ENCODE assay signal across 19 cellular contexts in genomic region chrX:2700405-2701320, GRCh38. TPM values are rescaled to one million over a fixed set of nuclear protein-coding genes. Genes with fewer than 3 reads are reported as not detected.
A peak's percentile ranks its signal among the peaks of the same experiment; 100 is the strongest.
DNase-seq lines count a peak whose midpoint lies in the region; ATAC-seq and TF ChIP-seq lines count a peak whose summit lies in the region.
"Had no signal": no experiment of that assay in that cellular context is flagged by ENCODE, and none has a peak within 500 bp of the region (broad histone marks: within the 10 kb centered on the region; RNA-seq: fewer than 3 reads in every experiment).

No MANE protein-coding gene starts in this region.

- H3K4me1 ChIP-seq in CD8-positive, alpha-beta T cell (ENCODE audit: insufficient read depth, low read length): peaks cover 81% of the 10 kb centered on the region
- peaks cover 55 to 97% of the 10 kb centered on the region in 2 donors for H3K4me1 ChIP-seq in naive thymus-derived CD4-positive, alpha-beta T cell (ENCODE audit: control insufficient read depth in 2 of 2, insufficient read depth in 2 of 2, low read length in 2 of 2)
- peaks cover 33% of the 10 kb centered on the region for H3K4me1 ChIP-seq in PC-3 (ENCODE audit: insufficient read depth, low read length)

- H3K36me3 Mint-ChIP-seq in activated CD4-positive, alpha-beta T cell treated with anti-CD3 and anti-CD28 coated beads for 36 hours (ENCODE audit: low read depth): peaks cover 79% of the 10 kb centered on the region
- H3K36me3 Mint-ChIP-seq in CD8-positive, alpha-beta T cell: peaks cover 18% of the 10 kb centered on the region
- H3K36me3 Mint-ChIP-seq in activated T-helper 2 cell treated with anti-CD3 and anti-CD28 coated beads, Interferon-gamma antibody, Interleukin-2, Interleukin-4, amounts not matched to agents 10 μg/mL and 5 μg/mL and 100 μg/mL, durations not matched to agents 14 hours and 24 hours and 36 hours (ENCODE audit: low read depth): peaks cover 91% of the 10 kb centered on the region
- peaks cover 12 to 60% (median 23%) of the 10 kb centered on the region in 5 donors for H3K36me3 Mint-ChIP-seq in naive thymus-derived CD4-positive, alpha-beta T cell

- H3K27me3 ChIP-seq in CD8-positive, alpha-beta T cell (ENCODE audit: insufficient read depth, low read length): no peaks in the 10 kb centered on the region
- H3K27me3 ChIP-seq in naive thymus-derived CD4-positive, alpha-beta T cell (ENCODE audit: control insufficient read depth in 2 of 2, insufficient read depth in 2 of 2, low read length in 2 of 2): no peaks in the 10 kb centered on the region
- no peaks in the 10 kb centered on the region for H3K27me3 ChIP-seq in PC-3 (ENCODE audit: low read length)

- H4K20me1 ChIP-seq in PC-3 (ENCODE audit: low read length): no peaks in the 10 kb centered on the region

- intact Hi-C loops in activated CD4-positive, alpha-beta T cell treated with anti-CD3 and anti-CD28 coated beads for 36 hours (cut with DNase I, micrococcal nuclease): no loop called here
- intact Hi-C loops in CD8-positive, alpha-beta T cell (cut with DNase I, micrococcal nuclease): no loop called here
- intact Hi-C loops in activated T-helper 2 cell treated with anti-CD3 and anti-CD28 coated beads, Interferon-gamma antibody, Interleukin-2, Interleukin-4, amounts not matched to agents 10 μg/mL and 5 μg/mL and 100 μg/mL, durations not matched to agents 14 hours and 24 hours and 36 hours (cut with micrococcal nuclease): no loop called here
- intact Hi-C loops in naive thymus-derived CD4-positive, alpha-beta T cell (cut with micrococcal nuclease): no loop called here
- intact Hi-C loops in PC-3 (cut with micrococcal nuclease): no loop called here

- H3K4me3 ChIP-seq in CD8-positive, alpha-beta T cell (ENCODE audit: low read depth, low read length): no peak overlapping the region
- no peak overlapping the region for H3K4me3 ChIP-seq in naive thymus-derived CD4-positive, alpha-beta T cell (ENCODE audit: low read length)
- H3K4me3 ChIP-seq in PC-3 (ENCODE audit: low read length): no peak overlapping the region
- H3K4me3 ChIP-seq: GM23248, prostate gland had no signal

- no peak for TF ChIP-seq CTCF in CD8-positive, alpha-beta T cell (IDR thresholded peaks at IDR 0.05)
- no peak for TF ChIP-seq CTCF in PC-3 (conservative IDR thresholded peaks at IDR 0.05; ENCODE audit: low read depth, low read length)

- H3K9me3 ChIP-seq in CD8-positive, alpha-beta T cell (ENCODE audit: low read length): no peaks in the 10 kb centered on the region
- no peaks in the 10 kb centered on the region for H3K9me3 ChIP-seq in naive thymus-derived CD4-positive, alpha-beta T cell (ENCODE audit: control insufficient read depth in 2 of 3, low read length in 3 of 3)
- no peaks in the 10 kb centered on the region for H3K9me3 ChIP-seq in PC-3 (ENCODE audit: low read length)
- H3K9me3 ChIP-seq: prostate gland, SK-N-SH had no signal

- H3K4me1 Mint-ChIP-seq in activated CD4-positive, alpha-beta T cell treated with anti-CD3 and anti-CD28 coated beads for 36 hours: peaks cover 98% of the 10 kb centered on the region
- peaks cover 96% of the 10 kb centered on the region for H3K4me1 Mint-ChIP-seq in CD8-positive, alpha-beta T cell (ENCODE audit: low read depth)
- H3K4me1 Mint-ChIP-seq in activated T-helper 2 cell treated with anti-CD3 and anti-CD28 coated beads, Interferon-gamma antibody, Interleukin-2, Interleukin-4, amounts not matched to agents 10 μg/mL and 5 μg/mL and 100 μg/mL, durations not matched to agents 14 hours and 24 hours and 36 hours (ENCODE audit: low read depth): peaks cover 87% of the 10 kb centered on the region
- H3K4me1 Mint-ChIP-seq in naive thymus-derived CD4-positive, alpha-beta T cell: peaks cover 69 to 98% (median 94%) of the 10 kb centered on the region in 7 donors

- H3K79me2 ChIP-seq in PC-3 (ENCODE audit: low read length): peaks cover 94% of the 10 kb centered on the region

- H3K27ac Mint-ChIP-seq in activated CD4-positive, alpha-beta T cell treated with anti-CD3 and anti-CD28 coated beads for 36 hours: peak overlapping the region; percentile 28
- H3K27ac Mint-ChIP-seq in CD8-positive, alpha-beta T cell: peak overlapping the region; percentile 49
- H3K27ac Mint-ChIP-seq in activated T-helper 2 cell treated with anti-CD3 and anti-CD28 coated beads, Interferon-gamma antibody, Interleukin-2, Interleukin-4, amounts not matched to agents 10 μg/mL and 5 μg/mL and 100 μg/mL, durations not matched to agents 14 hours and 24 hours and 36 hours: peak overlapping the region; percentile 69
- peak overlapping the region in 6 of 9 donors; percentile 15 to 75 (median 34) for H3K27ac Mint-ChIP-seq in naive thymus-derived CD4-positive, alpha-beta T cell

- H3K36me3 ChIP-seq in CD8-positive, alpha-beta T cell (ENCODE audit: insufficient read depth, low read length): peaks cover 4% of the 10 kb centered on the region
- H3K36me3 ChIP-seq in naive thymus-derived CD4-positive, alpha-beta T cell (ENCODE audit: control insufficient read depth in 2 of 3, insufficient read depth in 3 of 3, low read length in 3 of 3): peaks cover 0 to 5% (median 0%) of the 10 kb centered on the region in 3 experiments
- H3K36me3 ChIP-seq in PC-3 (ENCODE audit: low read depth, low read length): peaks cover 4% of the 10 kb centered on the region; the same call in 1 of the 2 replicates
- H3K36me3 ChIP-seq: prostate gland had no signal

- H3K9me2 ChIP-seq in PC-3 (replicated peaks; ENCODE audit: low read length): no peaks in the 10 kb centered on the region
- H3K9me2 ChIP-seq: SK-N-SH had no signal

- H3K27ac ChIP-seq in CD8-positive, alpha-beta T cell (ENCODE audit: low read depth, low read length): no peak overlapping the region
- no peak overlapping the region for H3K27ac ChIP-seq in naive thymus-derived CD4-positive, alpha-beta T cell (ENCODE audit: low read depth, low read length)
- no peak overlapping the region for H3K27ac ChIP-seq in PC-3 (ENCODE audit: low read length)
- H3K27ac ChIP-seq: GM23248 had no signal

- H3K4me2 ChIP-seq in PC-3 (ENCODE audit: low read length): no peak overlapping the region
- H3K4me2 ChIP-seq: SK-N-SH had no signal

- no peak overlapping the region for H2AFZ ChIP-seq in PC-3 (ENCODE audit: low read length)
- H2AFZ ChIP-seq: GM23248 had no signal

- no peak overlapping the region for H3K4me3 Mint-ChIP-seq in activated CD4-positive, alpha-beta T cell treated with anti-CD3 and anti-CD28 coated beads for 36 hours
- H3K4me3 Mint-ChIP-seq in CD8-positive, alpha-beta T cell: no peak overlapping the region
- H3K4me3 Mint-ChIP-seq in activated T-helper 2 cell treated with anti-CD3 and anti-CD28 coated beads, Interferon-gamma antibody, Interleukin-2, Interleukin-4, amounts not matched to agents 10 μg/mL and 5 μg/mL and 100 μg/mL, durations not matched to agents 14 hours and 24 hours and 36 hours (ENCODE audit: low read depth): no peak overlapping the region
- peak overlapping the region in 4 of 10 donors; percentile 2 to 52 (median 22) for H3K4me3 Mint-ChIP-seq in naive thymus-derived CD4-positive, alpha-beta T cell

- ATAC-seq in activated CD4-positive, alpha-beta T cell treated with anti-CD3 and anti-CD28 coated beads for 36 hours: no peak
- no peak for ATAC-seq in CD8-positive, alpha-beta T cell
- no peak for ATAC-seq in naive thymus-derived CD4-positive, alpha-beta T cell
- ATAC-seq in PC-3: no peak
- ATAC-seq in HG02588 (IDR thresholded peaks at IDR 0.05; ENCODE audit: unreplicated experiment): no peak

- H3K27me3 Mint-ChIP-seq in activated CD4-positive, alpha-beta T cell treated with anti-CD3 and anti-CD28 coated beads for 36 hours: no peaks in the 10 kb centered on the region
- peaks cover 2% of the 10 kb centered on the region for H3K27me3 Mint-ChIP-seq in CD8-positive, alpha-beta T cell (ENCODE audit: low read depth)
- no peaks in the 10 kb centered on the region for H3K27me3 Mint-ChIP-seq in activated T-helper 2 cell treated with anti-CD3 and anti-CD28 coated beads, Interferon-gamma antibody, Interleukin-2, Interleukin-4, amounts not matched to agents 10 μg/mL and 5 μg/mL and 100 μg/mL, durations not matched to agents 14 hours and 24 hours and 36 hours (ENCODE audit: low read depth)
- H3K27me3 Mint-ChIP-seq in naive thymus-derived CD4-positive, alpha-beta T cell: no peaks in the 10 kb centered on the region

- no peak overlapping the region for H3K9ac ChIP-seq in PC-3 (ENCODE audit: low read length)
- H3K9ac ChIP-seq: GM23248, SK-N-SH had no signal

- POLR2A ChIA-PET in activated CD4-positive, alpha-beta T cell treated with anti-CD3 and anti-CD28 coated beads for 36 hours (lab: Charles Lee): no interaction called here
- POLR2A ChIA-PET in CD8-positive, alpha-beta T cell (lab: Charles Lee): no interaction called here
- POLR2A ChIA-PET in naive thymus-derived CD4-positive, alpha-beta T cell (lab: Charles Lee): no interaction called here
- POLR2A ChIA-PET in PC-3 (lab: Charles Lee; ENCODE audit: unreplicated experiment): no interaction called here

- H3F3A ChIP-seq in PC-3 (ENCODE audit: low read length, unreplicated experiment): no peaks in the 10 kb centered on the region

- BruUV-seq in PC-3 (replicated peaks; lab: Mats Ljungman, UMichigan): no TSS peak

- no peak for DNase-seq in activated CD4-positive, alpha-beta T cell treated with anti-CD3 and anti-CD28 coated beads for 36 hours
- DNase-seq in activated CD4-positive, alpha-beta T cell treated with anti-CD3 and anti-CD28 coated beads, Interleukin-2, amount 50 U/mL, for 48 hours: no peak
- DNase-seq in CD8-positive, alpha-beta T cell: no peak
- DNase-seq in activated T-helper 2 cell treated with anti-CD3 and anti-CD28 coated beads, Interferon-gamma antibody, Interleukin-2, Interleukin-4, amounts not matched to agents 10 μg/mL and 5 μg/mL and 100 μg/mL, durations not matched to agents 14 hours and 24 hours and 36 hours (ENCODE audit: low spot score): no peak
- no peak for DNase-seq in naive thymus-derived CD4-positive, alpha-beta T cell
- DNase-seq in SW 1271 (lab: John Stamatoyannopoulos, UW) (no peak), PC-3 (no peak)
- DNase-seq: activated naive CD4-positive, alpha-beta T cell treated with Interleukin-2 at 50 U/mL for 16 hours; GM23248; KG1; NCI-H2171 treated with DMSO at 0.1 percent for 48 hours; NCI-H82; SK-N-SH; stimulated activated CD4-positive, alpha-beta T cell treated with anti-CD3 and anti-CD28 coated beads, Interleukin-12 subunit alpha, Interleukin-12 subunit beta, amount 100 ng/mL, for 4 hours; stimulated activated naive CD4-positive, alpha-beta T cell treated with Interleukin-2 at 50 U/mL for 16 hours had no signal

- H3K9me3 Mint-ChIP-seq in activated CD4-positive, alpha-beta T cell treated with anti-CD3 and anti-CD28 coated beads for 36 hours (ENCODE audit: low read depth): peaks cover 7% of the 10 kb centered on the region
- H3K9me3 Mint-ChIP-seq in CD8-positive, alpha-beta T cell: peaks cover 2% of the 10 kb centered on the region
- H3K9me3 Mint-ChIP-seq in activated T-helper 2 cell treated with anti-CD3 and anti-CD28 coated beads, Interferon-gamma antibody, Interleukin-2, Interleukin-4, amounts not matched to agents 10 μg/mL and 5 μg/mL and 100 μg/mL, durations not matched to agents 14 hours and 24 hours and 36 hours: peaks cover 6% of the 10 kb centered on the region
- peaks cover 0 to 14% (median 0%) of the 10 kb centered on the region in 11 donors for H3K9me3 Mint-ChIP-seq in naive thymus-derived CD4-positive, alpha-beta T cell

- CTCF ChIA-PET in activated CD4-positive, alpha-beta T cell treated with anti-CD3 and anti-CD28 coated beads for 36 hours (lab: Charles Lee): no interaction called here
- CTCF ChIA-PET in CD8-positive, alpha-beta T cell (lab: Charles Lee): no interaction called here
- CTCF ChIA-PET in naive thymus-derived CD4-positive, alpha-beta T cell (lab: Charles Lee): no interaction called here
- CTCF ChIA-PET in PC-3 (lab: Charles Lee): no interaction called here

RNA-seq across cellular contexts. Expression of gene CD99, which starts 9.6 kb away (rescaled TPM):
- 100 to 1,000 TPM; 169 to 216 TPM for total RNA-seq in activated CD4-positive, alpha-beta T cell treated with anti-CD3 and anti-CD28 coated beads for 36 hours
- total RNA-seq in CD8-positive, alpha-beta T cell: 100 to 1,000 TPM; 114 to 120 TPM
- 280 and 290 TPM in 2 replicates for total RNA-seq in activated T-helper 2 cell treated with anti-CD3 and anti-CD28 coated beads, Interferon-gamma antibody, Interleukin-2, Interleukin-4, amounts not matched to agents 10 μg/mL and 5 μg/mL and 100 μg/mL, durations not matched to agents 14 hours and 24 hours and 36 hours
- 100 to 1,000 TPM; 112 to 293 (median 181) TPM for total RNA-seq in naive thymus-derived CD4-positive, alpha-beta T cell
- 100 to 1,000 TPM; 151 to 153 TPM for polyA plus RNA-seq in naive thymus-derived CD4-positive, alpha-beta T cell
- 202 and 325 TPM in 2 replicates for total RNA-seq in PC-3 (2014; rRNA removed)

RNA-seq across cellular contexts. Expression of gene XG, which starts 51.2 kb away (rescaled TPM):
- not detected for total RNA-seq in activated CD4-positive, alpha-beta T cell treated with anti-CD3 and anti-CD28 coated beads for 36 hours
- total RNA-seq in CD8-positive, alpha-beta T cell: not detected
- total RNA-seq in activated T-helper 2 cell treated with anti-CD3 and anti-CD28 coated beads, Interferon-gamma antibody, Interleukin-2, Interleukin-4, amounts not matched to agents 10 μg/mL and 5 μg/mL and 100 μg/mL, durations not matched to agents 14 hours and 24 hours and 36 hours: not detected in 2 replicates
- under 1 TPM in 2 of 5 experiments, not detected in 3; 0.22 to 0.71 TPM for total RNA-seq in naive thymus-derived CD4-positive, alpha-beta T cell
- not detected for polyA plus RNA-seq in naive thymus-derived CD4-positive, alpha-beta T cell
- not detected in 2 replicates for total RNA-seq in PC-3 (2014; rRNA removed)
- total RNA-seq: A172; activated CD8-positive, alpha-beta memory T cell treated with anti-CD3 and anti-CD28 coated beads for 36 hours had no signal
